ENCODE assay signal across 8 cellular contexts in genomic region chr2:240564571-240565266, GRCh38. TPM values are rescaled to one million over a fixed set of nuclear protein-coding genes. Genes with fewer than 3 reads are reported as not detected.
DNase-seq lines count a peak whose midpoint lies in the region; ATAC-seq and TF ChIP-seq lines count a peak whose summit lies in the region.

No MANE protein-coding gene starts in this region.

- no peaks in the 10 kb centered on the region for H3K27me3 ChIP-seq in adrenal gland
- no peaks in the 10 kb centered on the region for H3K27me3 ChIP-seq in mucosa of rectum (ENCODE audit: control insufficient read depth in 2 of 2, insufficient read depth in 2 of 2, low read length in 2 of 2)

- peak overlapping the region in 1 of 2 donors; percentile 74 for H3K9ac ChIP-seq in mucosa of rectum (ENCODE audit: low read depth in 1 of 2, low read length in 2 of 2)

- no peak for ATAC-seq in HG03045 (IDR thresholded peaks at IDR 0.05; ENCODE audit: unreplicated experiment)

- H3K27ac ChIP-seq in adrenal gland (peak overlapping the region in 3 of 5 donors; percentile 86 to 97 (median 92)), mucosa of rectum (ENCODE audit: low read depth in 2 of 2, low read length in 2 of 2) (peak overlapping the region; percentile 99)

- intact Hi-C loops in adrenal gland (cut with DNase I), result no loop called here

- TF ChIP-seq POLR2A in adrenal gland (IDR thresholded peaks at IDR 0.05), result no peak

- H3K9me3 ChIP-seq in adrenal gland (replicated peaks in 1 of 3) (no peaks in the 10 kb centered on the region), mucosa of rectum (ENCODE audit: control insufficient read depth in 2 of 2, low read length in 2 of 2) (no peaks in the 10 kb centered on the region)

- DNase-seq in Caki2 (ENCODE audit: low read depth) (peak; percentile 66), NCI-H226 (peak; percentile 35), adrenal gland (peak in 4 of 7 donors; percentile 4 to 50 (median 20)), NCI-H2196 treated with DMSO at 0.1 percent for 48 hours (lab: John Stamatoyannopoulos, UW; ENCODE audit: unreplicated experiment) (no peak), NCI-H1092 (lab: John Stamatoyannopoulos, UW) (no peak), CD1c-positive myeloid dendritic cell (ENCODE audit: extremely low spot score) (no peak)

- peak overlapping the region in 1 of 4 donors; percentile 76 for H3K4me3 ChIP-seq in adrenal gland
- peak overlapping the region in 1 of 2 donors; percentile 69 for H3K4me3 ChIP-seq in mucosa of rectum (ENCODE audit: low read length in 2 of 2)

- 79 to 89% (median 83%) methylated on average over 6 to 9 of the region's 9 CpGs for WGBS in adrenal gland, 4 donors

- TF ChIP-seq CTCF in adrenal gland (IDR thresholded peaks at IDR 0.05), result no peak

- H3K4me1 ChIP-seq in adrenal gland (replicated peaks in 1 of 2) (peaks cover 41 to 54% of the 10 kb centered on the region in 2 donors), mucosa of rectum (ENCODE audit: control insufficient read depth in 2 of 2, insufficient read depth in 2 of 2, low read length in 2 of 2) (peaks cover 52 to 54% of the 10 kb centered on the region in 2 donors)

- in situ Hi-C loops in Caki2 (cut with HindIII; ENCODE audit: low pct_unique_long_range_greater_than_20kb, low sequenced_read_pairs), result no loop called here

- H3K36me3 ChIP-seq in adrenal gland (replicated peaks in 1 of 2), result no peaks in the 10 kb centered on the region
- H3K36me3 ChIP-seq in mucosa of rectum (ENCODE audit: control insufficient read depth in 2 of 2, insufficient read depth in 2 of 2, low read length in 2 of 2), result no peaks in the 10 kb centered on the region

RNA-seq across cellular contexts. Expression of gene RNPEPL1, which starts 3.6 kb away (rescaled TPM):
- total RNA-seq in Caki2 (2014; rRNA removed; shearing (Covaris generic); ENCODE audit: low replicate concordance), result 7.7 and 14.8 TPM in 2 replicates
- total RNA-seq in adrenal gland, result 10 to 100 TPM; 37.0 to 93.3 (median 59.5) TPM
- polyA plus RNA-seq in adrenal gland, result 100 to 1,000 TPM in 2 of 3 donors, 1 to 10 TPM in 1; 5.1 to 259 (median 110) TPM

RNA-seq across cellular contexts. Expression of gene DUSP28, which starts 4.6 kb away (rescaled TPM):
- total RNA-seq in Caki2 (2014; rRNA removed; shearing (Covaris generic); ENCODE audit: low replicate concordance), result 8.9 and 10.8 TPM in 2 replicates
- 10 to 100 TPM in 3 of 8 donors, 1 to 10 TPM in 5; 4.9 to 22.2 (median 8.3) TPM for total RNA-seq in adrenal gland
- polyA plus RNA-seq in adrenal gland, result 10 to 100 TPM in 1 of 3 donors, 1 to 10 TPM in 2; 7.2 to 14.5 (median 8.8) TPM

RNA-seq across cellular contexts. Expression of gene ANKMY1, which starts 6.9 kb away (rescaled TPM):
- total RNA-seq in Caki2 (2014; rRNA removed; shearing (Covaris generic); ENCODE audit: low replicate concordance), result 2.4 and 7.5 TPM in 2 replicates
- 10 to 100 TPM in 5 of 8 donors, 1 to 10 TPM in 3; 7.2 to 20.3 (median 13.0) TPM for total RNA-seq in adrenal gland
- 10 to 100 TPM in 2 of 3 donors, 1 to 10 TPM in 1; 8.1 to 31.7 (median 10.0) TPM for polyA plus RNA-seq in adrenal gland

RNA-seq across cellular contexts. Expression of gene CAPN10, which starts 21.8 kb away (rescaled TPM):
- 19.7 and 20.5 TPM in 2 replicates for total RNA-seq in Caki2 (2014; rRNA removed; shearing (Covaris generic); ENCODE audit: low replicate concordance)
- 10 to 100 TPM; 17.3 to 41.8 (median 24.6) TPM for total RNA-seq in adrenal gland
- 100 to 1,000 TPM in 2 of 3 donors, 1 to 10 TPM in 1; 4.7 to 158 (median 102) TPM for polyA plus RNA-seq in adrenal gland

Comparison
In these comparisons a context has a peak if more than half of its experiments do, and no peak if none do; other contexts are left out.
1. DNase-seq: peak in Caki2 (single experiment), NCI-H226 (single experiment) and adrenal gland (4 of 7); none in NCI-H2196 treated with DMSO at 0.1 percent for 48 hours (single experiment), NCI-H1092 (single experiment) and CD1c-positive myeloid dendritic cell (single experiment).